ENCODE assay signal across 9 cellular contexts in the genomic region with DNA sequence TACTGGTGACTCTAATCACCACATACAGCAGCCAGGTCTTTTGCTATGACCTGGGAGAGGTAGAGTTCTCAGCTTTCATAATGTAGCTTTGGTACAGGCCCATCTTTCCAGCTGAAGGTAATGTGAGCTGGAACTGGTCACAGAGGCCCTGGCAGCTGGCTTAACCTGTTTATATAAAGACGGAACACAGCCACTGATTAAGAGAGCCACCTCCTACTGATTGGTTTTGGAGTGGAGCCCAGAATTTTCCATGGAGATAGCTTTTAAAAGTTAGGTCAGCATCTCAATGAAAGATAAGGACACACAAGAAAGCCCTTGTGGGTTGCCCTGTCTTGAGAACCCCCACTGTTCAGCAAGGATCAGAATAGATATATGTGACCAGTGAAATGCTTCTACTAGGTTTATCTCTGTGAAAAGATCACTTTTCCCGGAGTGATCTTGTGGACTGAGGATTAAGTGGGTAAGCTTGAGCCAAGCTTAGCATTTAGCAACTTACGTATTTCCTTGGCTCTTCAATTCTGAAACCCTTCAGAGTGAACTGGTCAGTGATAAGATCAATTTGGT.
DNase-seq lines count a peak whose midpoint lies in the region; ATAC-seq and TF ChIP-seq lines count a peak whose summit lies in the region.
"Had no signal": no experiment of that assay in that cellular context is flagged by ENCODE, and none has a peak within 500 bp of the region (broad histone marks: within the 10 kb centered on the region; RNA-seq: fewer than 3 reads in every experiment).

No MANE protein-coding gene starts in this region.

- H3K4me1 ChIP-seq in fibroblast of lung (ENCODE audit: control insufficient read depth, extremely low read depth, insufficient read depth, low read length) (peaks cover 15% of the 10 kb centered on the region), sigmoid colon (peaks cover 0 to 58% (median 55%) of the 10 kb centered on the region in 4 donors)
- no peaks in the 10 kb centered on the region for H3K4me1 ChIP-seq in CD8-positive, alpha-beta T cell (ENCODE audit: insufficient read depth, low read length)

- peak overlapping the region in 1 of 4 experiments; percentile 1 for H3K4me3 ChIP-seq in fibroblast of lung (replicated peaks in 1 of 4; ENCODE audit: control extremely low read depth in 1 of 4, insufficient read depth in 1 of 4, low read depth in 3 of 4, low read length in 4 of 4)
- H3K4me3 ChIP-seq in sigmoid colon, result no peak overlapping the region
- H3K4me3 ChIP-seq in CD8-positive, alpha-beta T cell (ENCODE audit: low read depth, low read length), result no peak overlapping the region
- H3K4me3 ChIP-seq: Peyer's patch had no signal

- TF ChIP-seq CTCF in fibroblast of lung (conservative IDR thresholded peaks at IDR 0.05 in 1 of 2, IDR thresholded peaks at IDR 0.05 in 1 of 2; ENCODE audit: low read depth in 1 of 2, low read length in 2 of 2) (no peak), sigmoid colon (IDR thresholded peaks at IDR 0.05) (no peak)
- no peak for TF ChIP-seq CTCF in CD8-positive, alpha-beta T cell (IDR thresholded peaks at IDR 0.05)

- H3K9me3 ChIP-seq in fibroblast of lung (ENCODE audit: control insufficient read depth, insufficient read depth, low read depth, low read length) (no peaks in the 10 kb centered on the region), sigmoid colon (no peaks in the 10 kb centered on the region)
- H3K9me3 ChIP-seq in CD8-positive, alpha-beta T cell (ENCODE audit: low read length), result no peaks in the 10 kb centered on the region
- H3K9me3 ChIP-seq: Peyer's patch had no signal

- no peak for TF ChIP-seq POLR2A in sigmoid colon (IDR thresholded peaks at IDR 0.05)

- H3K36me3 ChIP-seq in fibroblast of lung (ENCODE audit: control insufficient read depth, insufficient read depth, low read length), result no peaks in the 10 kb centered on the region
- H3K36me3 ChIP-seq in sigmoid colon, result no peaks in the 10 kb centered on the region
- H3K36me3 ChIP-seq in CD8-positive, alpha-beta T cell (ENCODE audit: insufficient read depth, low read length), result no peaks in the 10 kb centered on the region
- H3K36me3 ChIP-seq: Peyer's patch had no signal

- H3K36me3 Mint-ChIP-seq in activated naive CD4-positive, alpha-beta T cell treated with anti-CD3 and anti-CD28 coated beads, Interleukin-2, amount 50 U/mL, for 72 hours, result no peaks in the 10 kb centered on the region
- H3K36me3 Mint-ChIP-seq in CD8-positive, alpha-beta T cell, result no peaks in the 10 kb centered on the region

- POLR2A ChIA-PET in CD8-positive, alpha-beta T cell (lab: Charles Lee), result no interaction called here

- H3K27me3 Mint-ChIP-seq in CD8-positive, alpha-beta T cell (ENCODE audit: low read depth), result peaks cover 19% of the 10 kb centered on the region

- H3K9ac ChIP-seq in fibroblast of lung (ENCODE audit: insufficient read depth, low read length), result peak overlapping the region; percentile 1

- no peaks in the 10 kb centered on the region for H4K20me1 ChIP-seq in fibroblast of lung (ENCODE audit: control insufficient read depth, extremely low read depth, insufficient read depth, low read length)

- H3K79me2 ChIP-seq in fibroblast of lung (ENCODE audit: control insufficient read depth, insufficient read depth, low read length), result no peaks in the 10 kb centered on the region

- no peaks in the 10 kb centered on the region for H3K4me1 Mint-ChIP-seq in CD8-positive, alpha-beta T cell (ENCODE audit: low read depth)

- peak overlapping the region; percentile 26 for H3K4me2 ChIP-seq in fibroblast of lung (ENCODE audit: extremely low read depth, insufficient read depth, low read length)

- intact Hi-C loops in sigmoid colon (cut with DNase I), result loop anchor here (2.0 to 5.0 kb wide), 2 partner anchors 41 to 213 kb away; a partner anchor contains a TSS
- intact Hi-C loops in CD8-positive, alpha-beta T cell (cut with DNase I, micrococcal nuclease), result loop anchor here in 1 of 2 experiments (10.0 kb wide), 1 partner anchor 47 kb away; no protein-coding TSS in a partner anchor

- no peaks in the 10 kb centered on the region for H3K9me3 Mint-ChIP-seq in activated naive CD4-positive, alpha-beta T cell treated with anti-CD3 and anti-CD28 coated beads, Interleukin-2, amount 50 U/mL, for 72 hours
- H3K9me3 Mint-ChIP-seq in CD8-positive, alpha-beta T cell, result no peaks in the 10 kb centered on the region

- ATAC-seq in activated naive CD4-positive, alpha-beta T cell treated with anti-CD3 and anti-CD28 coated beads, Interleukin-2, amount 50 U/mL, for 72 hours, result no peak
- ATAC-seq in CD8-positive, alpha-beta T cell, result no peak

- peak; percentile 42 for DNase-seq in HK-2 (ENCODE audit: unreplicated experiment)
- DNase-seq in NCI-H774 (lab: John Stamatoyannopoulos, UW), result peak; percentile 85
- peak; percentile 68 to 85 for DNase-seq in fibroblast of lung (ENCODE audit: low read depth in 2 of 2)
- no peak for DNase-seq in sigmoid colon
- DNase-seq in activated naive CD4-positive, alpha-beta T cell treated with anti-CD3 and anti-CD28 coated beads, Interleukin-2, amount 50 U/mL, for 72 hours (ENCODE audit: low spot score in 2 of 2), result no peak
- no peak for DNase-seq in stimulated activated naive CD4-positive, alpha-beta T cell (lab: John Stamatoyannopoulos, UW)
- no peak for DNase-seq in NOMO-1 (lab: John Stamatoyannopoulos, UW; ENCODE audit: unreplicated experiment in 2 of 2)
- no peak for DNase-seq in CD8-positive, alpha-beta T cell

- H2AFZ ChIP-seq in fibroblast of lung (ENCODE audit: low read length), result no peak overlapping the region

- CTCF ChIA-PET in CD8-positive, alpha-beta T cell (lab: Charles Lee), result no interaction called here

- no peak overlapping the region for H3K4me3 Mint-ChIP-seq in CD8-positive, alpha-beta T cell

- H3K27ac ChIP-seq in fibroblast of lung (ENCODE audit: insufficient read depth, low read length) (peak overlapping the region; percentile 87), sigmoid colon (peak overlapping the region; percentile 69 to 82 (median 77))
- H3K27ac ChIP-seq in CD8-positive, alpha-beta T cell (ENCODE audit: low read depth, low read length), result no peak overlapping the region

- no peaks in the 10 kb centered on the region for H3K27me3 ChIP-seq in fibroblast of lung (ENCODE audit: control insufficient read depth, insufficient read depth, low read length)
- H3K27me3 ChIP-seq in sigmoid colon, result no peaks in the 10 kb centered on the region
- H3K27me3 ChIP-seq in CD8-positive, alpha-beta T cell (ENCODE audit: insufficient read depth, low read length), result no peaks in the 10 kb centered on the region
- H3K27me3 ChIP-seq: Peyer's patch had no signal

- WGBS in sigmoid colon, 2 donors, result 9 to 59% methylated on average over 3 of the region's 3 CpGs

- H3K27ac Mint-ChIP-seq in activated naive CD4-positive, alpha-beta T cell treated with anti-CD3 and anti-CD28 coated beads, Interleukin-2, amount 50 U/mL, for 72 hours, result no peak overlapping the region
- H3K27ac Mint-ChIP-seq in CD8-positive, alpha-beta T cell, result no peak overlapping the region

- no peak for TF ChIP-seq EP300 in sigmoid colon (IDR thresholded peaks at IDR 0.05)

Comparison
In these comparisons a context has a peak if more than half of its experiments do, and no peak if none do; other contexts are left out.
1. DNase-seq: peak in HK-2 (single experiment), NCI-H774 (single experiment) and fibroblast of lung (2 of 2); none in sigmoid colon (single experiment), activated naive CD4-positive, alpha-beta T cell treated with anti-CD3 and anti-CD28 coated beads, Interleukin-2, amount 50 U/mL, for 72 hours (0 of 2), stimulated activated naive CD4-positive, alpha-beta T cell (0 of 6), NOMO-1 (0 of 2) and CD8-positive, alpha-beta T cell (0 of 7).